In genomic region chr5:118614701-118615475, GRCh38 we compare ENCODE assay signal across 25 cellular contexts.
"Had no signal": no experiment of that assay in that cellular context is flagged by ENCODE, and none has a peak within 500 bp of the region (broad histone marks: within the 10 kb centered on the region; RNA-seq: fewer than 3 reads in every experiment).

No MANE protein-coding gene starts in this region.

- H3K9me3 ChIP-seq: Peyer's patch, SJCRH30, SK-N-SH had no signal

- H3K27me3 ChIP-seq: Peyer's patch, SJCRH30 had no signal

- H3K36me3 ChIP-seq: Peyer's patch, SJCRH30 had no signal

- ATAC-seq: activated CD8-positive, alpha-beta T cell treated with anti-CD3 and anti-CD28 coated beads for 36 hours; activated T-cell treated with anti-CD3 and anti-CD28 coated beads, Interleukin-2, amount 50 U/mL, for 72 hours had no signal

- DNase-seq: activated CD4-positive, alpha-beta T cell treated with anti-CD3 and anti-CD28 coated beads, Interleukin-2, amount 10 ng/mL, durations not matched to agents 7 days and 5 days; activated CD4-positive, CD25-positive, alpha-beta regulatory T cell; activated CD8-positive, alpha-beta memory T cell treated with anti-CD3 and anti-CD28 coated beads, Interleukin-2, amount 50 U/mL, for 4 hours; activated CD8-positive, alpha-beta T cell treated with anti-CD3 and anti-CD28 coated beads for 36 hours; activated gamma-delta T cell treated with Interleukin-2 at 50 U/mL for 16 hours; activated naive CD4-positive, alpha-beta T cell treated with anti-CD3 and anti-CD28 coated beads, Interleukin-2, amount 10 ng/mL, durations not matched to agents 7 days and 5 days; activated naive CD8-positive, alpha-beta T cell treated with anti-CD3 and anti-CD28 coated beads for 36 hours; activated T-cell treated with anti-CD3 and anti-CD28 coated beads, Interleukin-2, amount 50 U/mL, for 72 hours; anterior cingulate cortex; Kasumi-1; NCI-H1105 treated with DMSO at 0.1 percent for 48 hours; NCI-H1436 treated with DMSO at 0.1 percent for 48 hours; NCI-H187; NCI-H2081; NCI-H510A treated with DMSO at 0.1 percent for 48 hours; NCI-H69; NK-92 treated with Interleukin-12 subunit alpha and Interleukin-12 subunit beta, amount 100 ng/mL, for 24 hours; OCI-M1; Peyer's patch; Right ventricle myocardium superior; SJCRH30; SK-N-SH; T-helper 1 cell had no signal

- H3K4me1 ChIP-seq: Peyer's patch, SJCRH30 had no signal

- H3K27ac ChIP-seq: Peyer's patch, RWPE1, SJCRH30, VCaP had no signal

- H3K4me3 ChIP-seq: Peyer's patch, SJCRH30 had no signal

- H3K9ac ChIP-seq: SK-N-SH had no signal

- H3K4me2 ChIP-seq: SK-N-SH had no signal
